32 cellular contexts compared by ENCODE assay signal in genomic region chr14:66010695-66011094, GRCh38.
"Had no signal": no experiment of that assay in that cellular context is flagged by ENCODE, and none has a peak within 500 bp of the region (broad histone marks: within the 10 kb centered on the region; RNA-seq: fewer than 3 reads in every experiment).

No MANE protein-coding gene starts in this region.

- DNase-seq: activated CD4-positive, alpha-beta T cell treated with anti-CD3 and anti-CD28 coated beads for 36 hours; activated CD8-positive, alpha-beta memory T cell treated with anti-CD3 and anti-CD28 coated beads, Interleukin-2, amount 50 U/mL, for 48 hours; activated CD8-positive, alpha-beta T cell treated with anti-CD3 and anti-CD28 coated beads for 36 hours; activated gamma-delta T cell; activated naive CD4-positive, alpha-beta T cell treated with anti-CD3 and anti-CD28 coated beads for 36 hours; activated T-cell treated with anti-CD3 and anti-CD28 coated beads, Interleukin-2, amount 50 U/mL, for 1 hour; amygdala; MG63; MV-4-11; NCI-H1092 treated with DMSO at 0.1 percent for 48 hours; NCI-H1417 treated with DMSO at 0.1 percent for 48 hours; NCI-H1694; NCI-H2029; NCI-H2107; NCI-H2171 treated with DMSO at 0.1 percent for 48 hours; NCI-H226; NCI-H526; NCI-H82; NK-92 treated with Interleukin-12 subunit alpha and Interleukin-12 subunit beta, amount 100 ng/mL, for 24 hours; OCI-M1; RPMI8226; SK-N-SH; T-helper 1 cell had no signal

- H3K4me2 ChIP-seq: KMS-11, SK-N-SH had no signal

- H3K36me3 Mint-ChIP-seq: brain had no signal

- H3K4me3 Mint-ChIP-seq: activated CD4-positive, alpha-beta T cell treated with anti-CD3 and anti-CD28 coated beads for 36 hours; activated CD8-positive, alpha-beta T cell treated with anti-CD3 and anti-CD28 coated beads for 36 hours; activated naive CD4-positive, alpha-beta T cell treated with anti-CD3 and anti-CD28 coated beads for 36 hours; activated naive CD8-positive, alpha-beta T cell; activated T-helper 17 cell treated with anti-CD3 and anti-CD28 coated beads, Interleukin-2, amount 50 U/mL, for 72 hours; brain had no signal

- H3K9ac ChIP-seq: KMS-11, SK-N-SH had no signal

- FAIRE-seq: astrocyte had no signal

- ATAC-seq: activated CD4-positive, alpha-beta T cell treated with anti-CD3 and anti-CD28 coated beads for 36 hours; activated CD8-positive, alpha-beta T cell treated with anti-CD3 and anti-CD28 coated beads for 36 hours; activated T-helper 17 cell treated with anti-CD3 and anti-CD28 coated beads, Interleukin-2, amount 50 U/mL, for 72 hours; Panc1; Right ventricle myocardium inferior had no signal

- H3K9me3 Mint-ChIP-seq: activated CD8-positive, alpha-beta T cell treated with anti-CD3 and anti-CD28 coated beads for 36 hours; activated naive CD4-positive, alpha-beta T cell treated with anti-CD3 and anti-CD28 coated beads for 36 hours; activated T-helper 17 cell treated with anti-CD3 and anti-CD28 coated beads, Interleukin-2, amount 50 U/mL, for 72 hours had no signal

- H3K27ac Mint-ChIP-seq: activated CD4-positive, alpha-beta T cell treated with anti-CD3 and anti-CD28 coated beads for 36 hours; activated CD8-positive, alpha-beta T cell treated with anti-CD3 and anti-CD28 coated beads for 36 hours; activated naive CD4-positive, alpha-beta T cell treated with anti-CD3 and anti-CD28 coated beads for 36 hours; activated naive CD8-positive, alpha-beta T cell; activated T-helper 17 cell treated with anti-CD3 and anti-CD28 coated beads, Interleukin-2, amount 50 U/mL, for 72 hours; brain had no signal

- H3K9me3 ChIP-seq: MG63, SK-N-SH had no signal

- H3K36me3 ChIP-seq: cardiac muscle cell, MG63 had no signal

- H3K27ac ChIP-seq: cardiac muscle cell, KMS-11, VCaP had no signal

- H3K27me3 Mint-ChIP-seq: activated CD4-positive, alpha-beta T cell treated with anti-CD3 and anti-CD28 coated beads for 36 hours; activated naive CD8-positive, alpha-beta T cell had no signal

- H3K4me3 ChIP-seq: cardiac muscle cell, MG63 had no signal

- H3K27me3 ChIP-seq: cardiac muscle cell, MG63 had no signal
